Comparison of ENCODE assay signal across 8 cellular contexts in the genomic region with DNA sequence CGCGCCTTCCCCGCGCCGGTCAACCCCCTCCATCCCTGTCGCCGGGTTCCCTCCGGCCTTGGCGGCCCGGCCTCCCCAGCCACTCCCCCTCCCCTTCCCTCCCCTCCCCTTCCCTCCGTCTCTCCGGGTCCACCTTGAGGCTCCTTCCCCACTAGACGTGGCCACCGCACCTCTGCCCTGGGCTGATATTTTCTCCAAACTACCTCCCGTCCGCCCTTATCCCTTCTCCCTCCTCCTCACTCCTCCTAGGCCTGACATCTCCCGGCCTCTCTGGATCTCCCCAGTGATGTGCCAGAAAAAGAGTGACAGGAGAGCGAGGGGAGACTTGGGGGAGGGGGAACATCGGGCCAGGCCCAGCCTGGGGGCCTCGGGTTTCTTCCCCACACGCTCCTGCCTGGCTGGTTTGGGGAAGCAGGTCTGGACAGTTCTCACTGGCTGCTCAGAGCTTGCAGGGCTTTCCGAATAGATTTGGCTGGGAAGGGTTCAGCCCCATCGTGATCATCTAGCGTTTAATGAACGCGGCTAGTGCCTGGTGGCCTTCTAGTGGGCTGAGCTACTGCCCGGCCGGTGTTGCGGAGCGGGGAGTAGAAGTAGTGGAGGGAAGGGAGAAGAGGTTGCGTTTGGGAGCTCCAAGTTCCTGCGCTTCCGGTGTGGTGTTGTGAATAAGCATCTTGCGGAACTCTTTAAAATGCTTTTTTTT. TPM values are rescaled to one million over a fixed set of nuclear protein-coding genes. Genes with fewer than 3 reads are reported as not detected.
DNase-seq lines count a peak whose midpoint lies in the region; ATAC-seq, FAIRE-seq and TF ChIP-seq lines count a peak whose summit lies in the region.

No MANE protein-coding gene starts in this region.

- peak overlapping the region; percentile 74 for H3K4me2 ChIP-seq in Karpas-422 (ENCODE audit: low read depth, low read length, poor library complexity, severe bottlenecking)

- H3K27ac ChIP-seq in Karpas-422 (ENCODE audit: low read length) = no peak overlapping the region
- H3K27ac ChIP-seq in ascending aorta = peak overlapping the region; percentile 72 to 81
- peak overlapping the region in 16 of 21 experiments; percentile 25 to 87 (median 78) for H3K27ac ChIP-seq in skin epidermis

- H3K9me2 ChIP-seq in Karpas-422 (replicated peaks; ENCODE audit: insufficient read depth, low read length) = no peaks in the 10 kb centered on the region

- H3K9me3 ChIP-seq in Karpas-422 (ENCODE audit: low read length) (no peaks in the 10 kb centered on the region), ascending aorta (no peaks in the 10 kb centered on the region), iPS-15b (ENCODE audit: control insufficient read depth, insufficient read depth, low read length) (no peaks in the 10 kb centered on the region)

- FAIRE-seq in RCC 7860 (lab: Jason Lieb, UNC) = no peak

- H3K4me1 ChIP-seq in Karpas-422 (ENCODE audit: low read length) (peaks cover 7% of the 10 kb centered on the region), ascending aorta (peaks cover 6% of the 10 kb centered on the region in 2 donors), iPS-15b (ENCODE audit: control insufficient read depth, insufficient read depth, low read length) (peaks cover 7% of the 10 kb centered on the region)

- ATAC-seq in HG02970 (IDR thresholded peaks at IDR 0.05; ENCODE audit: low FRiP score, unreplicated experiment) = no peak

- H4K20me1 ChIP-seq in Karpas-422 (ENCODE audit: insufficient read depth, low read depth, low read length) = no peaks in the 10 kb centered on the region

- H3K36me3 ChIP-seq in Karpas-422 (ENCODE audit: insufficient read depth, low read length) (no peaks in the 10 kb centered on the region), ascending aorta (no peaks in the 10 kb centered on the region), iPS-15b (ENCODE audit: control insufficient read depth, insufficient read depth, low read length) (no peaks in the 10 kb centered on the region)

- no peak for TF ChIP-seq CTCF in ascending aorta (IDR thresholded peaks at IDR 0.05)

- no peaks in the 10 kb centered on the region for H3K79me2 ChIP-seq in Karpas-422 (ENCODE audit: low read length)

- DNase-seq in ELR (ENCODE audit: low read depth) = peak; percentile 38
- DNase-seq in Karpas-422 = no peak
- DNase-seq in ascending aorta (ENCODE audit: low spot score in 2 of 2) = no peak
- no peak for DNase-seq in DMS153 (lab: John Stamatoyannopoulos, UW)
- DNase-seq in RCC 7860 (ENCODE audit: low spot score) = no peak

- H3K27me3 ChIP-seq in Karpas-422 (ENCODE audit: low read length) (no peaks in the 10 kb centered on the region), ascending aorta (no peaks in the 10 kb centered on the region), iPS-15b (ENCODE audit: control insufficient read depth, insufficient read depth, low read length) (peaks cover 25% of the 10 kb centered on the region)

- peak overlapping the region; percentile 66 for H3K4me3 ChIP-seq in Karpas-422 (ENCODE audit: low read length)
- peak overlapping the region; percentile 76 to 80 for H3K4me3 ChIP-seq in ascending aorta
- H3K4me3 ChIP-seq in iPS-15b (ENCODE audit: low read depth, low read length) = peak overlapping the region; percentile 83
- peak overlapping the region; percentile 56 to 83 (median 71) for H3K4me3 ChIP-seq in skin epidermis

- H3K9ac ChIP-seq in Karpas-422 (ENCODE audit: low read length) = peak overlapping the region; percentile 62
- no peak overlapping the region for H3K9ac ChIP-seq in iPS-15b (ENCODE audit: low read depth, low read length)

- intact Hi-C loops in ascending aorta (cut with DNase I) = loop anchor here (2.0 to 5.0 kb wide), 2 partner anchors 62 to 241 kb away; a partner anchor contains a TSS

- peak overlapping the region; percentile 52; the same call in 1 of the 2 replicates for H2AFZ ChIP-seq in Karpas-422 (ENCODE audit: low read length)

RNA-seq across cellular contexts. Expression of a gene that starts 0.6 kb away (rescaled TPM):
- 0.30 and 0.65 TPM in 2 replicates for total RNA-seq in Karpas-422 (2014; rRNA removed; shearing (Covaris generic); ENCODE audit: low replicate concordance)
- 18.9 TPM for total RNA-seq in ascending aorta

Comparison
In these comparisons a context has a peak if more than half of its experiments do, and no peak if none do; other contexts are left out.
1. RNA of a gene that starts 0.6 kb away (total RNA-seq): 18.9 TPM in ascending aorta (single experiment); 0.30 to 0.65 TPM in Karpas-422; every median in the first group is over 10 times any median in the second.
2. Peak in every context shown above with its lines, with median percentiles within 50 percentile points of each other: H3K4me3 ChIP-seq.